1 cellular context compared by ENCODE assay signal in genomic region chr11:78575478-78575877, GRCh38.
TF ChIP-seq lines count a peak whose summit lies in the region.

No MANE protein-coding gene starts in this region.

TF ChIP-seq in HepG2, 621 proteins besides CTCF, POLR2A, EP300 and RAD21:
- peak; percentile 56; the same call in 1 of the 2 replicates for TF ChIP-seq ZNF770 (CRISPR knock-in tag; IDR thresholded peaks at IDR 0.05)
- TF ChIP-seq IRF9 (CRISPR knock-in tag; IDR thresholded peaks at IDR 0.05; ENCODE audit: borderline replicate concordance): no peak
- TF ChIP-seq ZHX2 (IDR thresholded peaks at IDR 0.05; ENCODE audit: low read depth): no peak
- no peak for TF ChIP-seq ZHX2 (CRISPR knock-in tag; IDR thresholded peaks at IDR 0.05; ENCODE audit: borderline replicate concordance)
- TF ChIP-seq MAFG (CRISPR knock-in tag; IDR thresholded peaks at IDR 0.05): no peak
- TF ChIP-seq RFX1 (IDR thresholded peaks at IDR 0.05): no peak
- no peak for TF ChIP-seq KMT2A (CRISPR knock-in tag; IDR thresholded peaks at IDR 0.05)
- TF ChIP-seq HOXD1 (CRISPR knock-in tag; IDR thresholded peaks at IDR 0.05): no peak
- TF ChIP-seq SIX1 (CRISPR knock-in tag; IDR thresholded peaks at IDR 0.05; ENCODE audit: borderline replicate concordance): 0 out of 2 replicates have a peak, but pooled peaks have one; percentile 3
- no peak for TF ChIP-seq ZNF576 (CRISPR knock-in tag; IDR thresholded peaks at IDR 0.05)
- TF ChIP-seq SMARCE1 (IDR thresholded peaks at IDR 0.05; ENCODE audit: borderline replicate concordance): no peak
- TF ChIP-seq SIX4 (CRISPR knock-in tag; IDR thresholded peaks at IDR 0.05): no peak
- TF ChIP-seq RBFOX2 (IDR thresholded peaks at IDR 0.05; ENCODE audit: low read depth, low read length): no peak
- peak; percentile 34 for TF ChIP-seq ZNF18 (CRISPR knock-in tag; IDR thresholded peaks at IDR 0.05; ENCODE audit: insufficient replicate concordance)
- TF ChIP-seq ERF (CRISPR knock-in tag; IDR thresholded peaks at IDR 0.05): no peak
- TF ChIP-seq ZNF550 (CRISPR knock-in tag; IDR thresholded peaks at IDR 0.05; ENCODE audit: borderline replicate concordance): no peak
- no peak for TF ChIP-seq SMAD1 (CRISPR knock-in tag; IDR thresholded peaks at IDR 0.05; ENCODE audit: borderline replicate concordance, low read depth)
- TF ChIP-seq KLF15 (CRISPR knock-in tag; IDR thresholded peaks at IDR 0.05; ENCODE audit: borderline replicate concordance): no peak
- 0 out of 2 replicates have a peak, but pooled peaks have one; percentile 6 for TF ChIP-seq ZBTB38 (CRISPR knock-in tag; IDR thresholded peaks at IDR 0.05)
- no peak for TF ChIP-seq EZH2 (conservative IDR thresholded peaks at IDR 0.05; ENCODE audit: low read depth, low read length)
- no peak for TF ChIP-seq ZNF280B (CRISPR knock-in tag; IDR thresholded peaks at IDR 0.05; ENCODE audit: borderline replicate concordance)
- TF ChIP-seq NFYC (CRISPR knock-in tag; IDR thresholded peaks at IDR 0.05): no peak
- 0 out of 2 replicates have a peak, but pooled peaks have one; percentile 9 for TF ChIP-seq GATAD2A (CRISPR knock-in tag; IDR thresholded peaks at IDR 0.05)
- TF ChIP-seq FIP1L1 (IDR thresholded peaks at IDR 0.05; ENCODE audit: borderline replicate concordance, insufficient read depth, low read depth, low read length): no peak
- TF ChIP-seq ZNF451 (CRISPR knock-in tag; IDR thresholded peaks at IDR 0.05): no peak
- 0 out of 2 replicates have a peak, but pooled peaks have one; percentile 41 for TF ChIP-seq TIGD3 (CRISPR knock-in tag; IDR thresholded peaks at IDR 0.05; ENCODE audit: borderline replicate concordance)
- peak; percentile 3; the same call in 1 of the 2 replicates for TF ChIP-seq ZGPAT (CRISPR knock-in tag; IDR thresholded peaks at IDR 0.05)
- TF ChIP-seq ZNF556 (CRISPR knock-in tag; IDR thresholded peaks at IDR 0.05; ENCODE audit: borderline replicate concordance): no peak
- no peak for TF ChIP-seq HMG20A (CRISPR knock-in tag; IDR thresholded peaks at IDR 0.05; ENCODE audit: borderline replicate concordance)
- TF ChIP-seq CEBPG (CRISPR knock-in tag; IDR thresholded peaks at IDR 0.05): 0 out of 2 replicates have a peak, but pooled peaks have one; percentile 24
- TF ChIP-seq DZIP1 (CRISPR knock-in tag; IDR thresholded peaks at IDR 0.05): no peak
- TF ChIP-seq CENPT (CRISPR knock-in tag; IDR thresholded peaks at IDR 0.05; ENCODE audit: low read depth): no peak
- TF ChIP-seq MYPOP (CRISPR knock-in tag; IDR thresholded peaks at IDR 0.05): 0 out of 2 replicates have a peak, but pooled peaks have one; percentile 18
- no peak for TF ChIP-seq ZNF543 (CRISPR knock-in tag; IDR thresholded peaks at IDR 0.05)
